ENCODE assay signal across 37 cellular contexts in genomic region chr22:28538922-28539321, GRCh38.
"Had no signal": no experiment of that assay in that cellular context is flagged by ENCODE, and none has a peak within 500 bp of the region (broad histone marks: within the 10 kb centered on the region; RNA-seq: fewer than 3 reads in every experiment).

No MANE protein-coding gene starts in this region.

- H3K4me1 ChIP-seq: ascending aorta had no signal

- H3K4me3 ChIP-seq: ascending aorta, cardiac muscle cell had no signal

- H3K36me3 ChIP-seq: ascending aorta, cardiac muscle cell had no signal

- ATAC-seq: activated CD8-positive, alpha-beta T cell treated with anti-CD3 and anti-CD28 coated beads for 36 hours; activated naive CD8-positive, alpha-beta T cell treated with anti-CD3 and anti-CD28 coated beads, Interleukin-2, amount 50 U/mL, for 24 hours had no signal

- H3K27me3 ChIP-seq: ascending aorta, cardiac muscle cell had no signal

- H3K4me1 Mint-ChIP-seq: activated B cell treated with CpG ODN at 0.5 μM for 24 hours; activated CD4-positive, alpha-beta T cell treated with anti-CD3 and anti-CD28 coated beads, Interleukin-2, amount 10 ng/mL, durations not matched to agents 24 days and 14 days; activated naive CD4-positive, alpha-beta T cell treated with anti-CD3 and anti-CD28 coated beads, Interleukin-2, amount 10 ng/mL, durations not matched to agents 7 days and 5 days; activated naive CD4-positive, alpha-beta T cell treated with anti-CD3 and anti-CD28 coated beads, Interleukin-2, amount 50 U/mL, for 24 hours; activated naive CD8-positive, alpha-beta T cell treated with anti-CD3 and anti-CD28 coated beads, Interleukin-2, amount 10 ng/mL, durations not matched to agents 7 days and 5 days; activated naive CD8-positive, alpha-beta T cell treated with anti-CD3 and anti-CD28 coated beads, Interleukin-2, amount 50 U/mL, for 24 hours; brain; central memory CD8-positive, alpha-beta T cell had no signal

- DNase-seq: activated B cell treated with CpG ODN at 0.5 μM for 24 hours; activated CD4-positive, alpha-beta memory T cell treated with anti-CD3 and anti-CD28 coated beads for 36 hours; activated CD4-positive, alpha-beta T cell treated with anti-CD3 and anti-CD28 coated beads for 4 hours; activated CD4-positive, alpha-beta T cell treated with anti-CD3 and anti-CD28 coated beads, Interleukin-2, amount 10 ng/mL, durations not matched to agents 24 days and 14 days; activated CD4-positive, alpha-beta T cell treated with anti-CD3 and anti-CD28 coated beads, Interleukin-2, amount 50 U/mL, for 1 hour; activated CD4-positive, alpha-beta T cell treated with anti-CD3 and anti-CD28 coated beads, Interleukin-2, amount 50 U/mL, for 4 hours; activated CD4-positive, CD25-positive, alpha-beta regulatory T cell treated with anti-CD3 and anti-CD28 coated beads, Interleukin-2, amount 50 U/mL, for 72 hours; activated CD8-positive, alpha-beta memory T cell treated with anti-CD3 and anti-CD28 coated beads, Interleukin-2, amount 50 U/mL, for 4 hours; activated CD8-positive, alpha-beta T cell treated with anti-CD3 and anti-CD28 coated beads for 36 hours; activated effector memory CD4-positive, alpha-beta T cell treated with Interleukin-2 at 50 U/mL for 16 hours; activated gamma-delta T cell; activated naive CD4-positive, alpha-beta T cell treated with anti-CD3 and anti-CD28 coated beads, Interleukin-2, amount 10 ng/mL, durations not matched to agents 7 days and 5 days; activated naive CD4-positive, alpha-beta T cell treated with Interleukin-2 at 50 U/mL for 16 hours; activated naive CD8-positive, alpha-beta T cell treated with anti-CD3 and anti-CD28 coated beads, Interleukin-2, amount 10 ng/mL, durations not matched to agents 7 days and 5 days; activated naive CD8-positive, alpha-beta T cell treated with anti-CD3 and anti-CD28 coated beads, Interleukin-2, amount 50 U/mL, for 24 hours; activated T-cell treated with anti-CD3 and anti-CD28 coated beads for 4 hours; activated T-cell treated with anti-CD3 and anti-CD28 coated beads, Interleukin-2, amount 50 U/mL, for 24 hours; activated T-cell treated with anti-CD3 and anti-CD28 coated beads, Interleukin-2, amount 50 U/mL, for 48 hours; amygdala; anterior cingulate cortex; caudate nucleus; cerebellar nuclear complex; T-helper 1 cell; T-helper 2 cell; T-helper 9 cell had no signal

- H3K4me3 Mint-ChIP-seq: activated B cell treated with CpG ODN at 0.5 μM for 24 hours; activated CD4-positive, alpha-beta memory T cell treated with anti-CD3 and anti-CD28 coated beads for 36 hours; activated CD4-positive, alpha-beta T cell treated with anti-CD3 and anti-CD28 coated beads, Interleukin-2, amount 10 ng/mL, durations not matched to agents 24 days and 14 days; activated CD8-positive, alpha-beta T cell treated with anti-CD3 and anti-CD28 coated beads for 36 hours; activated naive CD4-positive, alpha-beta T cell treated with anti-CD3 and anti-CD28 coated beads, Interleukin-2, amount 10 ng/mL, durations not matched to agents 7 days and 5 days; activated naive CD4-positive, alpha-beta T cell treated with anti-CD3 and anti-CD28 coated beads, Interleukin-2, amount 50 U/mL, for 24 hours; activated naive CD8-positive, alpha-beta T cell; activated naive CD8-positive, alpha-beta T cell treated with anti-CD3 and anti-CD28 coated beads, Interleukin-2, amount 10 ng/mL, durations not matched to agents 7 days and 5 days; activated naive CD8-positive, alpha-beta T cell treated with anti-CD3 and anti-CD28 coated beads, Interleukin-2, amount 50 U/mL, for 24 hours; activated T-cell treated with anti-CD3 and anti-CD28 coated beads, Interleukin-2, amount 50 U/mL, for 24 hours; brain; central memory CD8-positive, alpha-beta T cell; T-helper 1 cell treated with Interleukin-12 subunit alpha and Interleukin-12 subunit beta and Interleukin-4 antibody, amounts not matched to agents 30 μg/mL and 1 μg/mL, for 36 hours; T-helper 2 cell treated with Interferon-gamma antibody and Interleukin-4, amounts not matched to agents 5 μg/mL and 100 μg/mL, for 36 hours had no signal

- FAIRE-seq: bronchial epithelial cell, TTC549 had no signal

- H3K9me3 Mint-ChIP-seq: activated CD4-positive, alpha-beta T cell treated with anti-CD3 and anti-CD28 coated beads, Interleukin-2, amount 10 ng/mL, durations not matched to agents 24 days and 14 days; activated naive CD4-positive, alpha-beta T cell treated with anti-CD3 and anti-CD28 coated beads, Interleukin-2, amount 10 ng/mL, durations not matched to agents 7 days and 5 days; activated naive CD8-positive, alpha-beta T cell treated with anti-CD3 and anti-CD28 coated beads, Interleukin-2, amount 50 U/mL, for 24 hours had no signal

- H3K36me3 Mint-ChIP-seq: activated naive CD4-positive, alpha-beta T cell treated with anti-CD3 and anti-CD28 coated beads, Interleukin-2, amount 10 ng/mL, durations not matched to agents 7 days and 5 days; activated naive CD8-positive, alpha-beta T cell treated with anti-CD3 and anti-CD28 coated beads, Interleukin-2, amount 10 ng/mL, durations not matched to agents 7 days and 5 days had no signal

- H3K27me3 Mint-ChIP-seq: activated B cell treated with CpG ODN at 0.5 μM for 24 hours, brain had no signal

- H3K27ac ChIP-seq: ascending aorta, cardiac muscle cell, VCaP had no signal

- H3K27ac Mint-ChIP-seq: activated B cell treated with CpG ODN at 0.5 μM for 24 hours; activated CD4-positive, alpha-beta memory T cell treated with anti-CD3 and anti-CD28 coated beads for 36 hours; activated CD4-positive, alpha-beta T cell treated with anti-CD3 and anti-CD28 coated beads, Interleukin-2, amount 10 ng/mL, durations not matched to agents 24 days and 14 days; activated CD8-positive, alpha-beta T cell treated with anti-CD3 and anti-CD28 coated beads for 36 hours; activated naive CD4-positive, alpha-beta T cell treated with anti-CD3 and anti-CD28 coated beads, Interleukin-2, amount 10 ng/mL, durations not matched to agents 7 days and 5 days; activated naive CD4-positive, alpha-beta T cell treated with anti-CD3 and anti-CD28 coated beads, Interleukin-2, amount 50 U/mL, for 24 hours; activated naive CD8-positive, alpha-beta T cell; activated naive CD8-positive, alpha-beta T cell treated with anti-CD3 and anti-CD28 coated beads, Interleukin-2, amount 10 ng/mL, durations not matched to agents 7 days and 5 days; activated naive CD8-positive, alpha-beta T cell treated with anti-CD3 and anti-CD28 coated beads, Interleukin-2, amount 50 U/mL, for 24 hours; activated T-cell treated with anti-CD3 and anti-CD28 coated beads, Interleukin-2, amount 50 U/mL, for 24 hours; activated T-helper 2 cell treated with anti-CD3 and anti-CD28 coated beads, Interferon-gamma antibody, Interleukin-2, Interleukin-4, amounts not matched to agents 10 μg/mL and 5 μg/mL and 100 μg/mL, durations not matched to agents 14 hours and 24 hours and 36 hours; brain; T-helper 1 cell treated with Interleukin-12 subunit alpha and Interleukin-12 subunit beta and Interleukin-4 antibody, amounts not matched to agents 30 μg/mL and 1 μg/mL, for 36 hours; T-helper 2 cell treated with Interferon-gamma antibody and Interleukin-4, amounts not matched to agents 5 μg/mL and 100 μg/mL, for 36 hours had no signal
